1 cellular context compared by ENCODE assay signal in genomic region chr5:80128129-80128528, GRCh38.
A peak's percentile ranks its signal among the peaks of the same experiment; 100 is the strongest.
TF ChIP-seq lines count a peak whose summit lies in the region.

No MANE protein-coding gene starts in this region.

TF ChIP-seq in H1, 55 proteins besides CTCF, POLR2A, EP300 and RAD21:
- TF ChIP-seq NANOG (IDR thresholded peaks at IDR 0.05; ENCODE audit: insufficient read depth, low read depth, low read length, poor library complexity, severe bottlenecking), result no peak
- peak; percentile 62; the same call in 1 of the 2 replicates for TF ChIP-seq TEAD4 (IDR thresholded peaks at IDR 0.05; ENCODE audit: low read depth, low read length)
- no peak for TF ChIP-seq TBP (IDR thresholded peaks at IDR 0.05; ENCODE audit: low read depth, low read length)
